16 cellular contexts compared by ENCODE assay signal in the genomic region with DNA sequence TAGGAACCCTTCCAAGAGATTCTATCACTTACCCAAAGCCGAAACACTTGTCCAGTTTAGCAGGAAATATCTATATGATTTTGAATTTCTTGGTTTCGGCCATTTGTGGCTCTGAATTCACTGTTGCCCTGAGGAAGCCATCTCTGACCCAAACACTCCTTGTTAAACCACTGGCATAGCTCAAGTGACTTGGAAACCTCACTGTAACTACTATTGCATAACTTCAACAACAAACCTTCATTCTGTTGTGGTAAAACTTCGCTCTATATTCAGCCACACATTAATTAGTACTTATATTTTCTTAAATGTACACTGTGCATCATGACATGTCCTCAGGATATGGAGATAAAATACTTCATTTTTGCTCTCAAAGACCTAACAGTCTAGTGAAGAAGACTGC.
"Had no signal": no experiment of that assay in that cellular context is flagged by ENCODE, and none has a peak within 500 bp of the region (broad histone marks: within the 10 kb centered on the region; RNA-seq: fewer than 3 reads in every experiment).

No MANE protein-coding gene starts in this region.

- DNase-seq: activated B cell treated with CpG ODN at 0.5 μM for 24 hours; activated CD4-positive, alpha-beta T cell treated with anti-CD3 and anti-CD28 coated beads for 48 hours; activated CD8-positive, alpha-beta memory T cell treated with anti-CD3 and anti-CD28 coated beads, Interleukin-2, amount 50 U/mL, for 4 hours; activated CD8-positive, alpha-beta T cell treated with anti-CD3 and anti-CD28 coated beads, Interleukin-2, amount 10 ng/mL, durations not matched to agents 7 days and 5 days; activated effector memory CD4-positive, alpha-beta T cell treated with anti-CD3 and anti-CD28 coated beads, Interleukin-2, amount 50 U/mL, for 16 hours; activated T-cell treated with anti-CD3 and anti-CD28 coated beads, Interleukin-2, amount 50 U/mL, for 48 hours; central memory CD4-positive, alpha-beta T cell; colonic mucosa; foreskin keratinocyte; nephron progenitor cell; occipital lobe; sigmoid colon; spleen; T-helper 2 cell had no signal

- H3K9me3 ChIP-seq: colonic mucosa, prostate gland, sigmoid colon, spleen, thoracic aorta had no signal

- H3K27ac ChIP-seq: colonic mucosa, foreskin keratinocyte, prostate gland, thoracic aorta had no signal

- H3K36me3 ChIP-seq: colonic mucosa, prostate gland, sigmoid colon, spleen, thoracic aorta had no signal

- H3K4me3 ChIP-seq: colonic mucosa, prostate gland, sigmoid colon, spleen, thoracic aorta had no signal

- H3K27me3 ChIP-seq: colonic mucosa, foreskin keratinocyte, sigmoid colon, spleen had no signal

- H3K4me1 ChIP-seq: colonic mucosa, foreskin keratinocyte, prostate gland had no signal

- ATAC-seq: activated CD8-positive, alpha-beta T cell treated with anti-CD3 and anti-CD28 coated beads, Interleukin-2, amount 10 ng/mL, durations not matched to agents 7 days and 5 days; foreskin keratinocyte had no signal
